8 cellular contexts compared by ENCODE assay signal in genomic region chr5:119267958-119268386, GRCh38.
DNase-seq lines count a peak whose midpoint lies in the region; ATAC-seq and TF ChIP-seq lines count a peak whose summit lies in the region.

No MANE protein-coding gene starts in this region.

- peaks cover 48% of the 10 kb centered on the region for H3K4me1 ChIP-seq in left ventricle myocardium inferior
- H3K4me1 ChIP-seq in uterus: no peaks in the 10 kb centered on the region

- H3K4me3 ChIP-seq in GM12865 (ENCODE audit: low read depth, low read length) (peak overlapping the region; percentile 80), left ventricle myocardium inferior (peak overlapping the region; percentile 96), uterus (peak overlapping the region; percentile 71 to 81)

- intact Hi-C loops in left ventricle myocardium inferior (cut with micrococcal nuclease): no loop called here
- intact Hi-C loops in posterior vena cava (cut with DNase I): loop anchor here in 1 of 2 donors (5.0 kb wide), 2 partner anchors 54 to 144 kb away; no protein-coding TSS in a partner anchor
- intact Hi-C loops in uterus (cut with DNase I; ENCODE audit: low total_unique reads): loop anchor here (10.0 kb wide), 1 partner anchor 137 kb away; no protein-coding TSS in a partner anchor

- no peak for TF ChIP-seq POLR2A in uterus (IDR thresholded peaks at IDR 0.05)

- peaks cover 1% of the 10 kb centered on the region for H3K9me3 ChIP-seq in left ventricle myocardium inferior (replicated peaks)
- H3K9me3 ChIP-seq in uterus: no peaks in the 10 kb centered on the region

- peak overlapping the region; percentile 81 for H3K27ac ChIP-seq in angular gyrus (ENCODE audit: low read depth, low read length)
- peak overlapping the region; percentile 97 for H3K27ac ChIP-seq in left ventricle myocardium inferior (replicated peaks)
- peak overlapping the region; percentile 90 for H3K27ac ChIP-seq in uterus

- ATAC-seq in HG02759 (IDR thresholded peaks at IDR 0.05; ENCODE audit: unreplicated experiment): peak; percentile 75

- H3K27me3 ChIP-seq in left ventricle myocardium inferior (ENCODE audit: low read depth) (no peaks in the 10 kb centered on the region), uterus (no peaks in the 10 kb centered on the region)

- H3K36me3 ChIP-seq in left ventricle myocardium inferior: no peaks in the 10 kb centered on the region
- H3K36me3 ChIP-seq in uterus: no peaks in the 10 kb centered on the region

- DNase-seq in GM12865 (ENCODE audit: low read depth) (peak; percentile 97), NCI-H128 (lab: John Stamatoyannopoulos, UW; ENCODE audit: unreplicated experiment) (peak; percentile 16), T-helper 1 cell (peak; percentile 47 to 91 (median 70)), left ventricle myocardium inferior (peak; percentile 92), posterior vena cava (ENCODE audit: low spot score) (peak; percentile 97), uterus (peak; percentile 89 to 94)

- TF ChIP-seq CTCF in GM12865 (IDR thresholded peaks at IDR 0.05; ENCODE audit: insufficient read depth, low read depth, low read length, missing control alignments) (peak; percentile 73), left ventricle myocardium inferior (IDR thresholded peaks at IDR 0.05; ENCODE audit: borderline replicate concordance) (peak; percentile 56), uterus (IDR thresholded peaks at IDR 0.05) (peak; percentile 4 to 70 (median 34))

Comparison
In these comparisons a context has a peak if more than half of its experiments do, and no peak if none do; other contexts are left out.
1. Peak in every context shown above with its lines: DNase-seq, ATAC-seq, H3K4me3 ChIP-seq and H3K27ac ChIP-seq.
2. DNase-seq: peak in every context shown above with its lines; median percentile 97 in GM12865; 97 in posterior vena cava; 92 in left ventricle myocardium inferior; 92 in uterus; 70 in T-helper 1 cell; 16 in NCI-H128.